ENCODE assay signal across 35 cellular contexts in genomic region chr14:21780429-21781084, GRCh38.
"Had no signal": no experiment of that assay in that cellular context is flagged by ENCODE, and none has a peak within 500 bp of the region (broad histone marks: within the 10 kb centered on the region; RNA-seq: fewer than 3 reads in every experiment).

No MANE protein-coding gene starts in this region.

- FAIRE-seq: endometrium, endothelial cell of umbilical vein had no signal

- H3K27ac ChIP-seq: ascending aorta, breast epithelium, cardiac muscle cell, colonic mucosa, epithelial cell of prostate, esophagus squamous epithelium, gastroesophageal sphincter, heart right ventricle, WERI-Rb-1 had no signal

- H3K36me3 Mint-ChIP-seq: activated CD8-positive, alpha-beta memory T cell treated with anti-CD3 and anti-CD28 coated beads, Interleukin-2, amount 10 ng/mL, durations not matched to agents 7 days and 5 days; activated naive CD4-positive, alpha-beta T cell treated with anti-CD3 and anti-CD28 coated beads, Interleukin-2, amount 10 ng/mL, durations not matched to agents 7 days and 5 days; activated naive CD4-positive, alpha-beta T cell treated with anti-CD3 and anti-CD28 coated beads, Interleukin-2, amount 50 U/mL, for 72 hours; activated naive CD8-positive, alpha-beta T cell treated with anti-CD3 and anti-CD28 coated beads, Interleukin-2, amount 10 ng/mL, durations not matched to agents 7 days and 5 days; brain had no signal

- H3K4me3 Mint-ChIP-seq: activated B cell treated with CpG ODN at 0.5 μM for 24 hours; activated CD8-positive, alpha-beta memory T cell treated with anti-CD3 and anti-CD28 coated beads, Interleukin-2, amount 10 ng/mL, durations not matched to agents 7 days and 5 days; activated CD8-positive, alpha-beta T cell treated with anti-CD3 and anti-CD28 coated beads for 36 hours; activated naive CD4-positive, alpha-beta T cell treated with anti-CD3 and anti-CD28 coated beads, Interleukin-2, amount 10 ng/mL, durations not matched to agents 7 days and 5 days; activated naive CD8-positive, alpha-beta T cell treated with anti-CD3 and anti-CD28 coated beads, Interleukin-2, amount 10 ng/mL, durations not matched to agents 7 days and 5 days; activated T-cell treated with anti-CD3 and anti-CD28 coated beads, Interleukin-2, amount 50 U/mL, for 24 hours; activated T-cell treated with anti-CD3 and anti-CD28 coated beads, Interleukin-2, amount 50 U/mL, for 72 hours; brain; T-helper 17 cell; T-helper 2 cell treated with Interferon-gamma antibody and Interleukin-4, amounts not matched to agents 5 μg/mL and 100 μg/mL, for 36 hours had no signal

- DNase-seq: activated B cell treated with CpG ODN at 0.5 μM for 24 hours; activated CD4-positive, alpha-beta T cell treated with anti-CD3 and anti-CD28 coated beads for 48 hours; activated CD4-positive, alpha-beta T cell treated with anti-CD3 and anti-CD28 coated beads, Interleukin-2, amount 50 U/mL, for 1 hour; activated CD4-positive, alpha-beta T cell treated with anti-CD3 and anti-CD28 coated beads, Interleukin-2, amount 50 U/mL, for 48 hours; activated CD8-positive, alpha-beta memory T cell treated with anti-CD3 and anti-CD28 coated beads, Interleukin-2, amount 10 ng/mL, durations not matched to agents 7 days and 5 days; activated CD8-positive, alpha-beta memory T cell treated with anti-CD3 and anti-CD28 coated beads, Interleukin-2, amount 50 U/mL, for 4 hours; activated CD8-positive, alpha-beta T cell treated with anti-CD3 and anti-CD28 coated beads for 36 hours; activated gamma-delta T cell; activated naive CD4-positive, alpha-beta T cell; activated naive CD4-positive, alpha-beta T cell treated with anti-CD3 and anti-CD28 coated beads, Interleukin-2, amount 10 ng/mL, durations not matched to agents 7 days and 5 days; activated naive CD8-positive, alpha-beta T cell treated with anti-CD3 and anti-CD28 coated beads, Interleukin-2, amount 10 ng/mL, durations not matched to agents 7 days and 5 days; activated T-cell treated with anti-CD3 and anti-CD28 coated beads for 4 hours; activated T-cell treated with anti-CD3 and anti-CD28 coated beads, Interleukin-2, amount 50 U/mL, for 24 hours; activated T-cell treated with anti-CD3 and anti-CD28 coated beads, Interleukin-2, amount 50 U/mL, for 72 hours; central memory CD4-positive, alpha-beta T cell; cerebellar nuclear complex; colonic mucosa; effector CD8-positive, alpha-beta T cell; esophagus squamous epithelium; foreskin melanocyte; heart right ventricle; T-helper 17 cell; T1000; WERI-Rb-1 had no signal

- ATAC-seq: activated CD4-positive, CD25-positive, alpha-beta regulatory T cell treated with anti-CD3 and anti-CD28 coated beads, Interleukin-2, amount 50 U/mL, for 24 hours; activated CD8-positive, alpha-beta memory T cell treated with anti-CD3 and anti-CD28 coated beads, Interleukin-2, amount 10 ng/mL, durations not matched to agents 7 days and 5 days; activated CD8-positive, alpha-beta T cell treated with anti-CD3 and anti-CD28 coated beads for 36 hours; activated naive CD4-positive, alpha-beta T cell treated with anti-CD3 and anti-CD28 coated beads, Interleukin-2, amount 50 U/mL, for 72 hours; activated T-cell treated with anti-CD3 and anti-CD28 coated beads, Interleukin-2, amount 50 U/mL, for 72 hours; gastroesophageal sphincter; heart right ventricle; T-helper 17 cell had no signal

- H3K4me3 ChIP-seq: ascending aorta, breast epithelium, cardiac muscle cell, colonic mucosa, esophagus squamous epithelium, gastroesophageal sphincter, heart right ventricle had no signal

- H3K9me3 Mint-ChIP-seq: activated B cell treated with CpG ODN at 0.5 μM for 24 hours; activated CD8-positive, alpha-beta T cell treated with anti-CD3 and anti-CD28 coated beads for 36 hours; activated naive CD4-positive, alpha-beta T cell treated with anti-CD3 and anti-CD28 coated beads, Interleukin-2, amount 10 ng/mL, durations not matched to agents 7 days and 5 days; activated naive CD4-positive, alpha-beta T cell treated with anti-CD3 and anti-CD28 coated beads, Interleukin-2, amount 50 U/mL, for 72 hours; activated naive CD8-positive, alpha-beta T cell treated with anti-CD3 and anti-CD28 coated beads, Interleukin-2, amount 10 ng/mL, durations not matched to agents 7 days and 5 days; activated T-cell treated with anti-CD3 and anti-CD28 coated beads, Interleukin-2, amount 50 U/mL, for 24 hours; activated T-cell treated with anti-CD3 and anti-CD28 coated beads, Interleukin-2, amount 50 U/mL, for 72 hours; brain; T-helper 2 cell treated with Interferon-gamma antibody and Interleukin-4, amounts not matched to agents 5 μg/mL and 100 μg/mL, for 36 hours had no signal

- H3K9me3 ChIP-seq: ascending aorta, breast epithelium, colonic mucosa, esophagus squamous epithelium, gastroesophageal sphincter, heart right ventricle had no signal

- H3K27me3 Mint-ChIP-seq: brain had no signal

- H3K27me3 ChIP-seq: ascending aorta, cardiac muscle cell, colonic mucosa had no signal

- H3K4me1 ChIP-seq: ascending aorta, breast epithelium, colonic mucosa, esophagus squamous epithelium, gastroesophageal sphincter, heart right ventricle had no signal

- H3K4me1 Mint-ChIP-seq: activated B cell treated with CpG ODN at 0.5 μM for 24 hours; activated CD8-positive, alpha-beta memory T cell treated with anti-CD3 and anti-CD28 coated beads, Interleukin-2, amount 10 ng/mL, durations not matched to agents 7 days and 5 days; activated naive CD4-positive, alpha-beta T cell treated with anti-CD3 and anti-CD28 coated beads, Interleukin-2, amount 10 ng/mL, durations not matched to agents 7 days and 5 days; activated naive CD8-positive, alpha-beta T cell treated with anti-CD3 and anti-CD28 coated beads, Interleukin-2, amount 10 ng/mL, durations not matched to agents 7 days and 5 days; brain; T-helper 17 cell had no signal

- H3K36me3 ChIP-seq: ascending aorta, breast epithelium, cardiac muscle cell, colonic mucosa, esophagus squamous epithelium, gastroesophageal sphincter, heart right ventricle, WERI-Rb-1 had no signal

- H3K27ac Mint-ChIP-seq: activated B cell treated with CpG ODN at 0.5 μM for 24 hours; activated CD8-positive, alpha-beta memory T cell treated with anti-CD3 and anti-CD28 coated beads, Interleukin-2, amount 10 ng/mL, durations not matched to agents 7 days and 5 days; activated CD8-positive, alpha-beta T cell treated with anti-CD3 and anti-CD28 coated beads for 36 hours; activated naive CD4-positive, alpha-beta T cell treated with anti-CD3 and anti-CD28 coated beads, Interleukin-2, amount 10 ng/mL, durations not matched to agents 7 days and 5 days; activated naive CD4-positive, alpha-beta T cell treated with anti-CD3 and anti-CD28 coated beads, Interleukin-2, amount 50 U/mL, for 72 hours; activated naive CD8-positive, alpha-beta T cell treated with anti-CD3 and anti-CD28 coated beads, Interleukin-2, amount 10 ng/mL, durations not matched to agents 7 days and 5 days; activated T-cell treated with anti-CD3 and anti-CD28 coated beads, Interleukin-2, amount 50 U/mL, for 24 hours; activated T-cell treated with anti-CD3 and anti-CD28 coated beads, Interleukin-2, amount 50 U/mL, for 72 hours; brain; T-helper 17 cell; T-helper 2 cell treated with Interferon-gamma antibody and Interleukin-4, amounts not matched to agents 5 μg/mL and 100 μg/mL, for 36 hours had no signal
